In the genomic region with DNA sequence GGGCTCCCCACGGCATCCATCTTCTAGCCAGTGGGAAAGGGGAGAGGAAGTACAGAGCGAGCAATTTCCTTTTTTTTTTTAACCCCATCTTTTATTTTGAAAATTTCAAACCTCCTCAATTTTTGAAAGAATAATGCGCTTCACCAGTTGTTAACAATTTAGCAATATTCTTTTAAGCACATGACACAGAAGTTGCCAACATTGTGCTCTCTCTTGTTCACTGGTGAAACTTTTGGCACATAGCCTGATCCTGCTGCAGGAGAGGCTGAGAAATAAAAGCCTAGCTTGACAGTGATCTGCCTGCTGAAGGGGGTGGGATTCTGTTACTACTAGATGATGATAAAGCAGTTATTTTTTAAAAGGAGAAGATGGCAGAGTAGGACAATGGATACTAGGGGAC, we compare ENCODE assay signal across 9 cellular contexts. TPM values are rescaled to one million over a fixed set of nuclear protein-coding genes. Genes with fewer than 3 reads are reported as not detected.
DNase-seq lines count a peak whose midpoint lies in the region; ATAC-seq and TF ChIP-seq lines count a peak whose summit lies in the region.
"Had no signal": no experiment of that assay in that cellular context is flagged by ENCODE, and none has a peak within 500 bp of the region (broad histone marks: within the 10 kb centered on the region; RNA-seq: fewer than 3 reads in every experiment).

No MANE protein-coding gene starts in this region.

- H3K4me3 ChIP-seq in SU-DHL-6 (ENCODE audit: insufficient read depth, low read length, poor library complexity, severe bottlenecking) (no peak overlapping the region), fibroblast of the aortic adventitia (ENCODE audit: low read depth, low read length) (no peak overlapping the region), PC-9 (no peak overlapping the region)

- H3F3A ChIP-seq in SU-DHL-6 (ENCODE audit: insufficient read depth) (peaks cover 15% of the 10 kb centered on the region), PC-9 (ENCODE audit: insufficient read depth, low read depth) (peaks cover 11% of the 10 kb centered on the region; the same call in 1 of the 2 replicates)

- H3K4me2 ChIP-seq in SU-DHL-6 (ENCODE audit: low read depth, low read length, poor library complexity, severe bottlenecking) (no peak overlapping the region), PC-9 (no peak overlapping the region)

- peaks cover 1% of the 10 kb centered on the region for H3K9me3 Mint-ChIP-seq in T-helper 2 cell treated with Interferon-gamma antibody and Interleukin-4, amounts not matched to agents 5 μg/mL and 100 μg/mL, for 36 hours
- H3K9me3 Mint-ChIP-seq in stimulated activated memory B cell treated with anti-CD40 and anti-IgM and Interleukin-4, amounts not matched to agents 10 μg/mL and 1 μg/mL and 100 μg/mL, for 72 hours = no peaks in the 10 kb centered on the region

- POLR2A ChIA-PET in PC-9 (lab: Charles Lee; ENCODE audit: unreplicated experiment) = no interaction called here

- H3K4me1 ChIP-seq in PC-9 (replicated peaks; ENCODE audit: insufficient read depth) = peaks cover 20% of the 10 kb centered on the region

- H3K4me3 Mint-ChIP-seq in T-helper 2 cell treated with Interferon-gamma antibody and Interleukin-4, amounts not matched to agents 5 μg/mL and 100 μg/mL, for 36 hours = peak overlapping the region; percentile 76
- H3K4me3 Mint-ChIP-seq in stimulated activated memory B cell treated with anti-CD40 and anti-IgM and Interleukin-4, amounts not matched to agents 10 μg/mL and 1 μg/mL and 100 μg/mL, for 72 hours = peak overlapping the region; percentile 82

- DNase-seq in T-helper 2 cell treated with Interferon-gamma antibody and Interleukin-4, amounts not matched to agents 5 μg/mL and 100 μg/mL, for 36 hours (ENCODE audit: low spot score) = no peak
- DNase-seq in T-helper 2 cell = no peak
- peak; percentile 70 for DNase-seq in fibroblast of the aortic adventitia (ENCODE audit: low read depth)
- no peak for DNase-seq in PC-9

- H3K4me1 Mint-ChIP-seq in T-helper 2 cell treated with Interferon-gamma antibody and Interleukin-4, amounts not matched to agents 5 μg/mL and 100 μg/mL, for 36 hours (ENCODE audit: low read depth) = peaks cover 34% of the 10 kb centered on the region
- H3K4me1 Mint-ChIP-seq in stimulated activated memory B cell treated with anti-CD40 and anti-IgM and Interleukin-4, amounts not matched to agents 10 μg/mL and 1 μg/mL and 100 μg/mL, for 72 hours = peaks cover 34% of the 10 kb centered on the region

- ATAC-seq in stimulated activated memory B cell treated with anti-CD40 and anti-IgM and Interleukin-4, amounts not matched to agents 10 μg/mL and 1 μg/mL and 100 μg/mL, for 72 hours = no peak
- ATAC-seq in HG03095 (IDR thresholded peaks at IDR 0.05; ENCODE audit: unreplicated experiment) (no peak), HG02970 (IDR thresholded peaks at IDR 0.05; ENCODE audit: low FRiP score, unreplicated experiment) (no peak)

- intact Hi-C loops in PC-9 (cut with micrococcal nuclease; ENCODE audit: unreplicated experiment) = loop anchor here (2.0 to 10.0 kb wide), 3 partner anchors 56 to 269 kb away; a partner anchor contains a TSS

- H3K9ac ChIP-seq in SU-DHL-6 (ENCODE audit: low read length) = no peak overlapping the region

- H3K9me2 ChIP-seq in SU-DHL-6 (replicated peaks; ENCODE audit: insufficient read depth, low read length) = no peaks in the 10 kb centered on the region
- H3K9me2 ChIP-seq in PC-9 (ENCODE audit: insufficient read depth) = no peaks in the 10 kb centered on the region

- peak overlapping the region; percentile 82 for H3K27ac Mint-ChIP-seq in T-helper 2 cell treated with Interferon-gamma antibody and Interleukin-4, amounts not matched to agents 5 μg/mL and 100 μg/mL, for 36 hours
- peak overlapping the region; percentile 92 for H3K27ac Mint-ChIP-seq in stimulated activated memory B cell treated with anti-CD40 and anti-IgM and Interleukin-4, amounts not matched to agents 10 μg/mL and 1 μg/mL and 100 μg/mL, for 72 hours

- peaks cover 32% of the 10 kb centered on the region for H3K79me2 ChIP-seq in SU-DHL-6 (ENCODE audit: insufficient read depth, low read length)
- peaks cover 32% of the 10 kb centered on the region for H3K79me2 ChIP-seq in PC-9 (ENCODE audit: low read depth)

- 0 out of 2 replicates have a peak overlapping the region, but pooled peaks have one; percentile 22 for H3K27ac ChIP-seq in SU-DHL-6 (ENCODE audit: low read depth, low read length)
- no peak overlapping the region for H3K27ac ChIP-seq in PC-9

- H3K36me3 Mint-ChIP-seq in T-helper 2 cell treated with Interferon-gamma antibody and Interleukin-4, amounts not matched to agents 5 μg/mL and 100 μg/mL, for 36 hours (ENCODE audit: low read depth) = peaks cover 10% of the 10 kb centered on the region
- H3K36me3 Mint-ChIP-seq in stimulated activated memory B cell treated with anti-CD40 and anti-IgM and Interleukin-4, amounts not matched to agents 10 μg/mL and 1 μg/mL and 100 μg/mL, for 72 hours = no peaks in the 10 kb centered on the region

- CTCF ChIA-PET in PC-9 (lab: Charles Lee) = no interaction called here

- H3K27me3 ChIP-seq in SU-DHL-6 (ENCODE audit: low read length) (no peaks in the 10 kb centered on the region), PC-9 (ENCODE audit: insufficient read depth, low read depth) (no peaks in the 10 kb centered on the region)

- TF ChIP-seq CTCF in SU-DHL-6 (IDR thresholded peaks at IDR 0.05; ENCODE audit: insufficient read depth, low read length, poor library complexity, severe bottlenecking) (no peak), fibroblast of the aortic adventitia (IDR thresholded peaks at IDR 0.05; ENCODE audit: insufficient read depth, low read length) (no peak), PC-9 (conservative IDR thresholded peaks at IDR 0.05) (no peak)

- no peaks in the 10 kb centered on the region for H3K27me3 Mint-ChIP-seq in T-helper 2 cell treated with Interferon-gamma antibody and Interleukin-4, amounts not matched to agents 5 μg/mL and 100 μg/mL, for 36 hours (ENCODE audit: low read depth)
- no peaks in the 10 kb centered on the region for H3K27me3 Mint-ChIP-seq in stimulated activated memory B cell treated with anti-CD40 and anti-IgM and Interleukin-4, amounts not matched to agents 10 μg/mL and 1 μg/mL and 100 μg/mL, for 72 hours

- peaks cover under 1% of the 10 kb centered on the region; the same call in 1 of the 2 replicates for H4K20me1 ChIP-seq in SU-DHL-6 (ENCODE audit: low read depth, low read length)
- H4K20me1 ChIP-seq in PC-9 (ENCODE audit: insufficient read depth) = peaks cover 27% of the 10 kb centered on the region

- H3K36me3 ChIP-seq in SU-DHL-6 (ENCODE audit: low read length) = no peaks in the 10 kb centered on the region
- H3K36me3 ChIP-seq in PC-9 (ENCODE audit: low read depth) = no peaks in the 10 kb centered on the region

- BruUV-seq in PC-9 (replicated peaks; lab: Mats Ljungman, UMichigan) = no TSS peak

- H3K9me3 ChIP-seq in SU-DHL-6 (ENCODE audit: insufficient read depth, low read length) (no peaks in the 10 kb centered on the region), PC-9 (ENCODE audit: insufficient read depth, low read depth) (no peaks in the 10 kb centered on the region)

- H2AFZ ChIP-seq in SU-DHL-6 (ENCODE audit: low read depth, low read length, severe bottlenecking) = no peak overlapping the region
- no peak overlapping the region for H2AFZ ChIP-seq in PC-9

RNA-seq across cellular contexts. Expression of a gene that starts 12.9 kb away (rescaled TPM):
- total RNA-seq in fibroblast of the aortic adventitia (ENCODE audit: low replicate concordance) (13.0 and 16.6 TPM in 2 replicates), PC-9 (2021) (57.5 and 58.7 TPM in 2 replicates)

RNA-seq across cellular contexts. Expression of a gene that starts 13.1 kb away (rescaled TPM):
- total RNA-seq in fibroblast of the aortic adventitia (ENCODE audit: low replicate concordance) (2.5 and 2.8 TPM in 2 replicates), PC-9 (2021) (1.5 and 1.8 TPM in 2 replicates)

RNA-seq across cellular contexts. Expression of a gene that starts 38.9 kb away (rescaled TPM):
- not detected in 2 replicates for total RNA-seq in fibroblast of the aortic adventitia (ENCODE audit: low replicate concordance)
- not detected in 2 replicates for total RNA-seq in PC-9 (2021)
- total RNA-seq: bronchial epithelial cell had no signal

RNA-seq across cellular contexts. Expression of a gene that starts 44.4 kb away (rescaled TPM):
- total RNA-seq in fibroblast of the aortic adventitia (ENCODE audit: low replicate concordance) (20.9 and 105 TPM in 2 replicates), PC-9 (2021) (47.0 and 61.4 TPM in 2 replicates)

RNA-seq across cellular contexts. Expression of a gene that starts 55.4 kb away (rescaled TPM):
- total RNA-seq in fibroblast of the aortic adventitia (ENCODE audit: low replicate concordance) (8.0 TPM in 2 replicates), PC-9 (2021) (12.1 and 13.2 TPM in 2 replicates)
